In genomic region chr15:64090527-64090926, GRCh38 we compare ENCODE assay signal across 12 cellular contexts. TPM values are rescaled to one million over a fixed set of nuclear protein-coding genes. Genes with fewer than 3 reads are reported as not detected.
DNase-seq lines count a peak whose midpoint lies in the region; ATAC-seq, FAIRE-seq and TF ChIP-seq lines count a peak whose summit lies in the region.
"Had no signal": no experiment of that assay in that cellular context is flagged by ENCODE, and none has a peak within 500 bp of the region (broad histone marks: within the 10 kb centered on the region; RNA-seq: fewer than 3 reads in every experiment).

No MANE protein-coding gene starts in this region.

- 0 out of 2 replicates have a peak, but pooled peaks cover 2% of the 10 kb centered on the region for H3K9me3 ChIP-seq in K562 (replicated peaks; ENCODE audit: control insufficient read depth, insufficient read depth, low read depth, low read length)
- no peaks in the 10 kb centered on the region for H3K9me3 ChIP-seq in neutrophil
- H3K9me3 ChIP-seq: body of pancreas, transverse colon had no signal

- no peaks in the 10 kb centered on the region for H3K27me3 Mint-ChIP-seq in Calu3 (ENCODE audit: unreplicated experiment)

- in situ Hi-C loops in K562 (cut with MboI): no loop called here

- WGBS in K562 (ENCODE audit: insufficient coverage, low coverage, missing lambda C conversion rate): 93% methylated on average over 3 of the region's 3 CpGs

- peaks cover 72% of the 10 kb centered on the region for H3K79me2 ChIP-seq in K562 (ENCODE audit: control insufficient read depth, insufficient read depth, low read length)

- peaks cover 5 to 22% of the 10 kb centered on the region in 2 experiments for H3K4me1 ChIP-seq in K562 (replicated peaks in 1 of 2; ENCODE audit: control insufficient read depth in 2 of 2, insufficient read depth in 2 of 2, low read length in 2 of 2)
- peaks cover 71 to 72% of the 10 kb centered on the region in 2 experiments for H3K4me1 ChIP-seq in neutrophil (ENCODE audit: control insufficient read depth in 1 of 2, insufficient read depth in 1 of 2, low read depth in 1 of 2, low read length in 1 of 2)

- CTCF ChIA-PET in K562 (lab: Yijun Ruan, JAX; ENCODE audit: low intra/inter-chr PET ratio): interaction anchor here (3.1 kb wide), 1 partner anchor 338 kb away, joined by 18 read pairs; no protein-coding TSS in a partner anchor
- CTCF ChIA-PET in Calu3 (lab: Charles Lee): interaction anchor here (0.7 kb wide), 1 partner anchor 988 kb away, joined by 3 read pairs; no protein-coding TSS in a partner anchor

- DNase-seq in GM12865 (ENCODE audit: low read depth): peak; percentile 83
- peak; percentile 63 for DNase-seq in NB4 (ENCODE audit: low read depth)
- DNase-seq in K562 (ENCODE audit: extremely low read depth in 1 of 4, low spot score in 3 of 4): no peak
- DNase-seq in Calu3: no peak
- no peak for DNase-seq in RCC 7860 (ENCODE audit: low spot score)
- DNase-seq in NCI-H774 (lab: John Stamatoyannopoulos, UW): no peak
- DNase-seq: NCI-H526, transverse colon had no signal

- H3K4me3 Mint-ChIP-seq in Calu3 (ENCODE audit: low read depth, unreplicated experiment): no peak overlapping the region

- no peak overlapping the region for H2AFZ ChIP-seq in K562 (ENCODE audit: low read depth, low read length)

- POLR2A ChIA-PET in K562 (lab: Yijun Ruan, JAX): interaction anchor here (0.5 to 1.2 kb wide), 2 partner anchors 16 to 658 kb away, joined by 3 to 4 read pairs; no protein-coding TSS in a partner anchor

- peaks cover 11% of the 10 kb centered on the region for H3K4me1 Mint-ChIP-seq in Calu3 (ENCODE audit: low read depth, unreplicated experiment)

- TF ChIP-seq EP300 in K562 (IDR thresholded peaks at IDR 0.05; ENCODE audit: low read length): no peak

- H3K36me3 ChIP-seq in K562 (ENCODE audit: control insufficient read depth, insufficient read depth, low read length): peaks cover 42% of the 10 kb centered on the region; the same call in 2 of the 3 replicates
- peaks cover under 1% of the 10 kb centered on the region for H3K36me3 ChIP-seq in neutrophil

- H3K27me3 ChIP-seq in K562 (ENCODE audit: control insufficient read depth in 2 of 2, insufficient read depth in 2 of 2, low read length in 2 of 2) (no peaks in the 10 kb centered on the region), neutrophil (no peaks in the 10 kb centered on the region)
- H3K27me3 ChIP-seq: body of pancreas, transverse colon had no signal

- no peak overlapping the region for H3K9ac ChIP-seq in K562 (ENCODE audit: insufficient read depth in 1 of 2, low read depth in 2 of 2, low read length in 2 of 2)

- intact Hi-C loops in K562 (cut with micrococcal nuclease) (no loop called here), Calu3 (cut with micrococcal nuclease; ENCODE audit: unreplicated experiment) (loop anchor here (10.0 kb wide), 1 partner anchor 64 kb away; the partner anchor contains the start of gene SNX22)

- no peak for TF ChIP-seq POLR2A in NB4 (IDR thresholded peaks at IDR 0.05; ENCODE audit: extremely low read depth, insufficient read length)
- TF ChIP-seq POLR2A in K562 (conservative IDR thresholded peaks at IDR 0.05): no peak

- BruUV-seq in K562 (replicated peaks; lab: Mats Ljungman, UMichigan) (no TSS peak), Calu3 (replicated peaks; lab: Mats Ljungman, UMichigan) (no TSS peak)

- H3K9me3 Mint-ChIP-seq in Calu3 (ENCODE audit: low read depth, unreplicated experiment): no peaks in the 10 kb centered on the region

- peaks cover 34% of the 10 kb centered on the region for H3K36me3 Mint-ChIP-seq in Calu3 (ENCODE audit: insufficient read depth, unreplicated experiment)

- no peak overlapping the region for H3K27ac Mint-ChIP-seq in Calu3 (ENCODE audit: unreplicated experiment)

- no peaks in the 10 kb centered on the region for H3K9me1 ChIP-seq in K562 (ENCODE audit: control insufficient read depth, insufficient read depth, low read length)

- H3K27ac ChIP-seq in K562 (ENCODE audit: extremely low read depth, low read depth, low read length) (peak overlapping the region; percentile 2; the same call in 2 of the 3 replicates), neutrophil (peak overlapping the region; percentile 55)

- TF ChIP-seq CTCF in GM12865 (IDR thresholded peaks at IDR 0.05; ENCODE audit: insufficient read depth, low read depth, low read length, missing control alignments): no peak
- TF ChIP-seq CTCF in NB4 (IDR thresholded peaks at IDR 0.05; ENCODE audit: low read depth, low read length): no peak
- TF ChIP-seq CTCF in K562 (IDR thresholded peaks at IDR 0.05 in 2 of 3, conservative IDR thresholded peaks at IDR 0.05 in 1 of 3; ENCODE audit: insufficient read depth in 2 of 3, low read depth in 1 of 3, low read length in 3 of 3): no peak
- no peak for TF ChIP-seq CTCF in neutrophil (IDR thresholded peaks at IDR 0.05)
- TF ChIP-seq CTCF in Calu3 (IDR thresholded peaks at IDR 0.05; ENCODE audit: unreplicated experiment): no peak

- H3K4me2 ChIP-seq in K562 (ENCODE audit: insufficient read depth, low read length): no peak overlapping the region

- no peaks in the 10 kb centered on the region for H4K20me1 ChIP-seq in K562 (replicated peaks; ENCODE audit: control insufficient read depth, insufficient read depth, low read length)

- peak overlapping the region; percentile 49 for H3K4me3 ChIP-seq in GM12865 (ENCODE audit: low read depth, low read length)
- no peak overlapping the region for H3K4me3 ChIP-seq in NB4 (ENCODE audit: low read depth, low read length)
- no peak overlapping the region for H3K4me3 ChIP-seq in K562
- no peak overlapping the region for H3K4me3 ChIP-seq in neutrophil (ENCODE audit: low read depth in 1 of 2, low read length in 1 of 2)
- H3K4me3 ChIP-seq: body of pancreas, transverse colon had no signal

- ATAC-seq in K562 (no peak), HG02885 (IDR thresholded peaks at IDR 0.05; ENCODE audit: poor library complexity, unreplicated experiment) (no peak)
- ATAC-seq: body of pancreas had no signal

- FAIRE-seq in K562 (lab: Jason Lieb, UNC): no peak
- no peak for FAIRE-seq in RCC 7860 (lab: Jason Lieb, UNC)
- FAIRE-seq: islet of Langerhans had no signal

- no peak for TF ChIP-seq RAD21 in K562 (CRISPR knock-in tag; conservative IDR thresholded peaks at IDR 0.05 in 1 of 2, IDR thresholded peaks at IDR 0.05 in 1 of 2)

RNA-seq across cellular contexts. Expression of gene CIAO2A, which starts 3.1 kb away (rescaled TPM):
- total RNA-seq in K562 (2011; cell fraction: chromatin; rRNA removed; ENCODE audit: low replicate concordance): 15.6 and 44.0 TPM in 2 replicates
- 20.5 and 22.0 TPM in 2 replicates for total RNA-seq in K562 (2011; cell fraction: nucleolus; rRNA removed)
- 45.9 and 58.2 TPM in 2 replicates for total RNA-seq in K562 (2011; cell fraction: nucleoplasm; rRNA removed)
- total RNA-seq in K562 (2014; rRNA removed) (275 and 313 TPM in 2 replicates), K562 (2014; rRNA removed; fragmentation: Illumina TruSeq; extraction: Trizol) (251 and 275 TPM in 2 replicates), K562 (2015; rRNA removed; fragmentation: Illumina TruSeq; extraction: Trizol) (287 and 321 TPM in 2 replicates), K562 (2021) (161 and 181 TPM in 2 replicates), Calu3 (2022) (73.2 and 86.0 TPM in 2 replicates)
- polyA plus RNA-seq in K562 (2011; rRNA removed) (189 and 280 TPM in 2 replicates), K562 (2014; fragmentation: Illumina TruSeq; extraction: Trizol) (223 and 243 TPM in 2 replicates), K562 (2014; fragmentation: Nextera tagmentation; extraction: Ambion mirVana) (100 to 1,000 TPM; 354 to 408 TPM), K562 (2014; rRNA removed) (381 and 429 TPM in 2 replicates)
- polyA plus RNA-seq in K562 (2011; cell fraction: cytosol; rRNA removed): 54.1 and 108 TPM in 2 replicates
- polyA plus RNA-seq in K562 (2011; cell fraction: nucleus; rRNA removed): 34.6 and 53.7 TPM in 2 replicates
- polyA plus RNA-seq in K562 (2012): 167 and 221 TPM in 2 replicates
- polyA minus RNA-seq in K562 (2011; rRNA and poly(A)+ RNA removed): 45.9 and 50.0 TPM in 2 replicates
- 23.8 and 27.5 TPM in 2 replicates for polyA minus RNA-seq in K562 (2011; cell fraction: cytosol; rRNA and poly(A)+ RNA removed)
- 14.0 and 25.8 TPM in 2 replicates for polyA minus RNA-seq in K562 (2011; cell fraction: nucleus; rRNA and poly(A)+ RNA removed)

RNA-seq across cellular contexts. Expression of gene SNX1, which starts 5.3 kb away (rescaled TPM):
- 111 and 159 TPM in 2 replicates for total RNA-seq in K562 (2011; cell fraction: chromatin; rRNA removed; ENCODE audit: low replicate concordance)
- total RNA-seq in K562 (2011; cell fraction: nucleolus; rRNA removed): 71.4 and 72.4 TPM in 2 replicates
- 79.0 and 93.2 TPM in 2 replicates for total RNA-seq in K562 (2011; cell fraction: nucleoplasm; rRNA removed)
- 29.0 and 41.7 TPM in 2 replicates for total RNA-seq in K562 (2014; rRNA removed)
- 51.0 and 56.4 TPM in 2 replicates for total RNA-seq in K562 (2014; rRNA removed; fragmentation: Illumina TruSeq; extraction: Trizol)
- total RNA-seq in K562 (2015; rRNA removed; fragmentation: Illumina TruSeq; extraction: Trizol): 57.5 and 59.9 TPM in 2 replicates
- total RNA-seq in K562 (2021): 94.0 and 105 TPM in 2 replicates
- polyA plus RNA-seq in K562 (2011; rRNA removed): 68.8 and 76.2 TPM in 2 replicates
- 46.1 and 50.8 TPM in 2 replicates for polyA plus RNA-seq in K562 (2011; cell fraction: cytosol; rRNA removed)
- polyA plus RNA-seq in K562 (2011; cell fraction: nucleus; rRNA removed): 87.7 and 120 TPM in 2 replicates
- 55.3 and 59.0 TPM in 2 replicates for polyA plus RNA-seq in K562 (2012)
- 81.8 and 87.8 TPM in 2 replicates for polyA plus RNA-seq in K562 (2014; fragmentation: Illumina TruSeq; extraction: Trizol)
- polyA plus RNA-seq in K562 (2014; fragmentation: Nextera tagmentation; extraction: Ambion mirVana): 10 to 100 TPM; 11.0 to 18.6 TPM
- 84.5 and 91.6 TPM in 2 replicates for polyA plus RNA-seq in K562 (2014; rRNA removed)
- 54.5 and 59.3 TPM in 2 replicates for polyA minus RNA-seq in K562 (2011; rRNA and poly(A)+ RNA removed)
- polyA minus RNA-seq in K562 (2011; cell fraction: cytosol; rRNA and poly(A)+ RNA removed): 26.2 and 36.9 TPM in 2 replicates
- 29.8 and 37.3 TPM in 2 replicates for polyA minus RNA-seq in K562 (2011; cell fraction: nucleus; rRNA and poly(A)+ RNA removed)
- total RNA-seq in Calu3 (2022): 108 and 119 TPM in 2 replicates

RNA-seq across cellular contexts. Expression of gene DAPK2, which starts 44.2 kb away (rescaled TPM):
- total RNA-seq in K562 (2011; cell fraction: chromatin; rRNA removed; ENCODE audit: low replicate concordance): 6.8 and 11.4 TPM in 2 replicates
- 5.1 and 6.5 TPM in 2 replicates for total RNA-seq in K562 (2011; cell fraction: nucleolus; rRNA removed)
- 7.7 and 10.2 TPM in 2 replicates for total RNA-seq in K562 (2011; cell fraction: nucleoplasm; rRNA removed)
- total RNA-seq in K562 (2014; rRNA removed) (2.2 and 3.3 TPM in 2 replicates), K562 (2014; rRNA removed; fragmentation: Illumina TruSeq; extraction: Trizol) (1.6 and 1.7 TPM in 2 replicates), K562 (2015; rRNA removed; fragmentation: Illumina TruSeq; extraction: Trizol) (1.3 and 2.2 TPM in 2 replicates), K562 (2021) (3.3 and 3.9 TPM in 2 replicates), Calu3 (2022) (1.1 and 1.5 TPM in 2 replicates)
- polyA plus RNA-seq in K562 (2011; rRNA removed) (2.9 and 5.2 TPM in 2 replicates), K562 (2014; fragmentation: Illumina TruSeq; extraction: Trizol) (1.4 and 1.9 TPM in 2 replicates), K562 (2014; fragmentation: Nextera tagmentation; extraction: Ambion mirVana) (under 1 TPM; 0.14 to 0.20 TPM), K562 (2014; rRNA removed) (3.5 and 3.6 TPM in 2 replicates)
- polyA plus RNA-seq in K562 (2011; cell fraction: cytosol; rRNA removed): 2.5 and 5.4 TPM in 2 replicates
- 7.6 and 18.2 TPM in 2 replicates for polyA plus RNA-seq in K562 (2011; cell fraction: nucleus; rRNA removed)
- 1.7 and 4.1 TPM in 2 replicates for polyA plus RNA-seq in K562 (2012)
- polyA minus RNA-seq in K562 (2011; rRNA and poly(A)+ RNA removed): 2.5 and 3.3 TPM in 2 replicates
- 2.2 and 2.9 TPM in 2 replicates for polyA minus RNA-seq in K562 (2011; cell fraction: cytosol; rRNA and poly(A)+ RNA removed)
- 3.6 and 5.4 TPM in 2 replicates for polyA minus RNA-seq in K562 (2011; cell fraction: nucleus; rRNA and poly(A)+ RNA removed)

Comparison
In these comparisons a context has a peak if more than half of its experiments do, and no peak if none do; other contexts are left out.
1. DNase-seq: peak in GM12865 (single experiment) and NB4 (single experiment); none in K562 (0 of 4), Calu3 (single experiment), RCC 7860 (single experiment) and NCI-H774 (single experiment).